7 cellular contexts compared by ENCODE assay signal in genomic region chr9:41237110-41237749, GRCh38. TPM values are rescaled to one million over a fixed set of nuclear protein-coding genes. Genes with fewer than 3 reads are reported as not detected.
DNase-seq lines count a peak whose midpoint lies in the region; ATAC-seq and TF ChIP-seq lines count a peak whose summit lies in the region.
"Not testable (repeated sequence)": the region's sequence is repeated elsewhere in the genome, so short reads cannot be mapped to it uniquely, and the experiment has no call there.

No MANE protein-coding gene starts in this region.

- H3K9ac ChIP-seq in mesendoderm (ENCODE audit: low read length): not testable (repeated sequence)

- in situ Hi-C loops in brain microvascular endothelial cell (cut with HindIII; ENCODE audit: low pct_ligation_motif_present, low sequenced_read_pairs): not testable (repeated sequence)

- not testable (repeated sequence) for H2BK5ac ChIP-seq in mesendoderm (ENCODE audit: low read length)

- TF ChIP-seq CTCF in activated CD8-positive, alpha-beta T cell treated with anti-CD3 and anti-CD28 coated beads for 36 hours (IDR thresholded peaks at IDR 0.05); brain microvascular endothelial cell (IDR thresholded peaks at IDR 0.05; ENCODE audit: low read depth, low read length, missing control alignments); spleen (IDR thresholded peaks at IDR 0.05 in 8 of 11, conservative IDR thresholded peaks at IDR 0.05 in 3 of 11): not testable (repeated sequence)

- H3K4ac ChIP-seq in mesendoderm (ENCODE audit: low read depth, low read length): not testable (repeated sequence)

- intact Hi-C loops in activated CD8-positive, alpha-beta T cell treated with anti-CD3 and anti-CD28 coated beads for 36 hours (cut with micrococcal nuclease); Right ventricle myocardium inferior (cut with DNase I); spleen (cut with DNase I; ENCODE audit: low total_unique reads): not testable (repeated sequence)

- H4K5ac ChIP-seq in mesendoderm (ENCODE audit: low read length): not testable (repeated sequence)

- peaks cover 15% of the 10 kb centered on the region for H3K9me3 Mint-ChIP-seq in activated CD8-positive, alpha-beta T cell treated with anti-CD3 and anti-CD28 coated beads for 36 hours

- H3K36me3 Mint-ChIP-seq in activated CD8-positive, alpha-beta T cell treated with anti-CD3 and anti-CD28 coated beads for 36 hours (ENCODE audit: low read depth): not testable (repeated sequence)

- not testable (repeated sequence) for H3K79me1 ChIP-seq in mesendoderm (ENCODE audit: low read length)

- H3K4me3 Mint-ChIP-seq in activated CD8-positive, alpha-beta T cell treated with anti-CD3 and anti-CD28 coated beads for 36 hours: peak overlapping the region; percentile 17

- H2BK15ac ChIP-seq in mesendoderm (replicated peaks; ENCODE audit: low read depth): not testable (repeated sequence)

- not testable (repeated sequence) for H3K27ac ChIP-seq in brain microvascular endothelial cell; mesendoderm (ENCODE audit: low read depth, low read length)
- H3K27ac ChIP-seq in spleen: peak overlapping the region in 3 of 8 donors; percentile 21 to 63 (median 63)

- not testable (repeated sequence) for H3K23ac ChIP-seq in mesendoderm (ENCODE audit: low read length)

- H3K36me3 ChIP-seq in brain microvascular endothelial cell (replicated peaks); mesendoderm (ENCODE audit: control insufficient read depth, insufficient read depth, low read length); spleen: not testable (repeated sequence)

- not testable (repeated sequence) for H3K79me2 ChIP-seq in mesendoderm (ENCODE audit: control insufficient read depth, insufficient read depth, low read length)

- H3K4me3 ChIP-seq in brain microvascular endothelial cell (ENCODE audit: low read depth, low read length) (peak overlapping the region; percentile 37), spleen (peak overlapping the region in 4 of 8 donors; percentile 10 to 41 (median 24))
- H3K4me3 ChIP-seq in mesendoderm (ENCODE audit: low read length): not testable (repeated sequence)

- H2BK120ac ChIP-seq in mesendoderm (ENCODE audit: low read depth, low read length): not testable (repeated sequence)

- POLR2A ChIA-PET in activated CD8-positive, alpha-beta T cell treated with anti-CD3 and anti-CD28 coated beads for 36 hours (lab: Charles Lee): not testable (repeated sequence)

- no CpG with 5 or more reads among the region's 51 CpGs for WGBS in mesendoderm (ENCODE audit: extremely low coverage, insufficient coverage, low lambda C conversion rate)
- 58 to 76% (median 67%) methylated on average over 32 to 51 of the region's 51 CpGs for WGBS in spleen, 5 donors

- ATAC-seq in activated CD8-positive, alpha-beta T cell treated with anti-CD3 and anti-CD28 coated beads for 36 hours; Right ventricle myocardium inferior: not testable (repeated sequence)

- H3K4me2 ChIP-seq in mesendoderm (ENCODE audit: low read length): not testable (repeated sequence)

- not testable (repeated sequence) for H3K18ac ChIP-seq in mesendoderm (ENCODE audit: low read length)

- H3K56ac ChIP-seq in mesendoderm (ENCODE audit: low read length): not testable (repeated sequence)

- H2AK5ac ChIP-seq in mesendoderm (ENCODE audit: low read length): not testable (repeated sequence)

- not testable (repeated sequence) for H3K27me3 Mint-ChIP-seq in activated CD8-positive, alpha-beta T cell treated with anti-CD3 and anti-CD28 coated beads for 36 hours

- TF ChIP-seq POLR2A in spleen (IDR thresholded peaks at IDR 0.05): not testable (repeated sequence)

- DNase-seq in GM03348 (ENCODE audit: low spot score): peak; percentile 9
- DNase-seq in NAMALWA (ENCODE audit: low spot score): peak; percentile 19
- peak; percentile 37 for DNase-seq in activated CD8-positive, alpha-beta T cell treated with anti-CD3 and anti-CD28 coated beads for 36 hours
- not testable (repeated sequence) for DNase-seq in brain microvascular endothelial cell
- DNase-seq in Right ventricle myocardium inferior (ENCODE audit: missing footprints): peak; percentile 63
- DNase-seq in mesendoderm: peak; percentile 14
- DNase-seq in spleen: peak; percentile 85

- H3K4me1 ChIP-seq in mesendoderm (ENCODE audit: control insufficient read depth, low read depth, low read length); spleen: not testable (repeated sequence)

- H3K27me3 ChIP-seq in brain microvascular endothelial cell (replicated peaks); mesendoderm (ENCODE audit: insufficient read depth, low read length, poor library complexity); spleen (replicated peaks in 1 of 7): not testable (repeated sequence)

- not testable (repeated sequence) for H3K4me1 Mint-ChIP-seq in activated CD8-positive, alpha-beta T cell treated with anti-CD3 and anti-CD28 coated beads for 36 hours (ENCODE audit: low read depth)

- H4K8ac ChIP-seq in mesendoderm (ENCODE audit: low read depth, low read length): not testable (repeated sequence)

- H3K27ac Mint-ChIP-seq in activated CD8-positive, alpha-beta T cell treated with anti-CD3 and anti-CD28 coated beads for 36 hours: not testable (repeated sequence)

- CTCF ChIA-PET in activated CD8-positive, alpha-beta T cell treated with anti-CD3 and anti-CD28 coated beads for 36 hours (lab: Charles Lee): not testable (repeated sequence)

- peaks cover 0 to 62% (median 43%) of the 10 kb centered on the region in 8 donors for H3K9me3 ChIP-seq in spleen

RNA-seq across cellular contexts. Expression of gene ZNG1F, which starts 48.1 kb away (rescaled TPM):
- total RNA-seq in activated CD8-positive, alpha-beta T cell treated with anti-CD3 and anti-CD28 coated beads for 36 hours: 10 to 100 TPM; 19.5 to 19.9 TPM
- 4.2 TPM for total RNA-seq in Right ventricle myocardium inferior
- 5.2 TPM for polyA plus RNA-seq in mesendoderm (2013, experiment 1 of 2)
- polyA plus RNA-seq in mesendoderm (2013, experiment 2 of 2): 7.1 TPM
- total RNA-seq in spleen: 10 to 100 TPM in 6 of 7 donors, 1 to 10 TPM in 1; 5.7 to 23.7 (median 17.6) TPM
- 10 to 100 TPM; 21.2 to 47.4 (median 21.3) TPM for polyA plus RNA-seq in spleen
